11 cellular contexts compared by ENCODE assay signal in the genomic region with DNA sequence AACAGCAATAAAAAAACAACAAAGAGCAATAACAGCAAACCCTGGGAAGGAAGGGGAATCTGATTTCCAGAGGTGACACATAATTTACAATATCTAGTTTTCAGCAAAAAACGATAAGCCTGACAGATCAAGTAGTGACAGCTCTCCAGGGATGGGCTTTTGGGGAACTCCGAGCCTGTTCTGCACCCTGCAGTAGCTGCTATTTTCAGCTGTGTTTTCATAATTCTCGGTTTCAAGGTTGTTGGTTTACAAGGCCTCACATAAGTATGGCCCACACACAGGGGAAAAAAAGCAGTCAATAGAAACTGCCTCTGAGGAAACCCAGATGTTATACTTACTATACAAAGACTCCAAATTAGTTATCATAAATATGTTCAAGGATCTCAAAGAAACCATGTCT.
DNase-seq lines count a peak whose midpoint lies in the region; ATAC-seq and TF ChIP-seq lines count a peak whose summit lies in the region.
"Had no signal": no experiment of that assay in that cellular context is flagged by ENCODE, and none has a peak within 500 bp of the region (broad histone marks: within the 10 kb centered on the region; RNA-seq: fewer than 3 reads in every experiment).

No MANE protein-coding gene starts in this region.

- peaks cover 2% of the 10 kb centered on the region for H3K36me3 Mint-ChIP-seq in T-helper 17 cell (ENCODE audit: low read depth)

- no peak overlapping the region for H3K27ac ChIP-seq in right atrium auricular region
- H3K27ac ChIP-seq: colonic mucosa, hepatocyte had no signal

- H3K27ac Mint-ChIP-seq in T-helper 17 cell = no peak overlapping the region
- H3K27ac Mint-ChIP-seq: natural killer cell treated with Interleukin-12 subunit alpha and Interleukin-12 subunit beta and Interleukin-15 and Interleukin-18, amount 100 ng/mL, for 72 hours had no signal

- H3K9me3 ChIP-seq in T-helper 17 cell (ENCODE audit: control insufficient read depth, low read length, poor library complexity, severe bottlenecking) (no peaks in the 10 kb centered on the region), right atrium auricular region (peaks cover 0 to 10% of the 10 kb centered on the region in 2 donors)
- H3K9me3 ChIP-seq: colonic mucosa had no signal

- H3K4me3 ChIP-seq in right atrium auricular region = no peak overlapping the region
- H3K4me3 ChIP-seq: colonic mucosa, hepatocyte had no signal

- no peak overlapping the region for H3K4me3 Mint-ChIP-seq in T-helper 17 cell
- H3K4me3 Mint-ChIP-seq: natural killer cell treated with Interleukin-12 subunit alpha and Interleukin-12 subunit beta and Interleukin-15 and Interleukin-18, amount 100 ng/mL, for 72 hours had no signal

- no peaks in the 10 kb centered on the region for H3K27me3 ChIP-seq in right atrium auricular region
- H3K27me3 ChIP-seq: colonic mucosa, hepatocyte had no signal

- peak; percentile 55 for DNase-seq in GM10248 (ENCODE audit: extremely low spot score)
- DNase-seq in MV-4-11 (lab: John Stamatoyannopoulos, UW) = peak; percentile 47
- no peak for DNase-seq in OCI-M1 (lab: John Stamatoyannopoulos, UW)
- no peak for DNase-seq in T-helper 17 cell
- DNase-seq in right atrium auricular region (ENCODE audit: low spot score) = no peak
- no peak for DNase-seq in SKM-1 treated with dmso at 0.1 percent for 144 hours (lab: John Stamatoyannopoulos, UW; ENCODE audit: unreplicated experiment)
- DNase-seq: colonic mucosa had no signal

- peak; percentile 94 for ATAC-seq in GM19023 (IDR thresholded peaks at IDR 0.05; ENCODE audit: unreplicated experiment)
- peak; percentile 91 for ATAC-seq in HG02798 (IDR thresholded peaks at IDR 0.05; ENCODE audit: poor library complexity, unreplicated experiment)
- no peak for ATAC-seq in T-helper 17 cell
- ATAC-seq: natural killer cell treated with Interleukin-12 subunit alpha and Interleukin-12 subunit beta and Interleukin-15 and Interleukin-18, amount 100 ng/mL, for 72 hours had no signal

- TF ChIP-seq CTCF in GM10248 (IDR thresholded peaks at IDR 0.05; ENCODE audit: control extremely low read depth, extremely low read depth, low read depth, missing control alignments) (no peak), right atrium auricular region (IDR thresholded peaks at IDR 0.05) (no peak)

- no peaks in the 10 kb centered on the region for H3K27me3 Mint-ChIP-seq in T-helper 17 cell

- POLR2A ChIA-PET in GM10248 (lab: Yijun Ruan, JAX) = no interaction called here

- peaks cover 0 to 6% of the 10 kb centered on the region in 2 donors for H3K4me1 ChIP-seq in right atrium auricular region
- H3K4me1 ChIP-seq: colonic mucosa had no signal

- H3K4me1 Mint-ChIP-seq in T-helper 17 cell = peaks cover 36% of the 10 kb centered on the region

- CTCF ChIA-PET in GM10248 (lab: Yijun Ruan, JAX) = interaction anchor here (0.9 to 6.5 kb wide), 6 partner anchors 9 to 315 kb away, joined by 3 to 44 read pairs (median 6); no protein-coding TSS in a partner anchor

- no peaks in the 10 kb centered on the region for H3K36me3 ChIP-seq in right atrium auricular region
- H3K36me3 ChIP-seq: colonic mucosa had no signal

Comparison
In these comparisons a context has a peak if more than half of its experiments do, and no peak if none do; other contexts are left out.
1. DNase-seq: peak in GM10248 (single experiment) and MV-4-11 (single experiment); none in OCI-M1 (single experiment), T-helper 17 cell (0 of 3), right atrium auricular region (single experiment) and SKM-1 treated with dmso at 0.1 percent for 144 hours (single experiment).